8 cellular contexts compared by ENCODE assay signal in the genomic region with DNA sequence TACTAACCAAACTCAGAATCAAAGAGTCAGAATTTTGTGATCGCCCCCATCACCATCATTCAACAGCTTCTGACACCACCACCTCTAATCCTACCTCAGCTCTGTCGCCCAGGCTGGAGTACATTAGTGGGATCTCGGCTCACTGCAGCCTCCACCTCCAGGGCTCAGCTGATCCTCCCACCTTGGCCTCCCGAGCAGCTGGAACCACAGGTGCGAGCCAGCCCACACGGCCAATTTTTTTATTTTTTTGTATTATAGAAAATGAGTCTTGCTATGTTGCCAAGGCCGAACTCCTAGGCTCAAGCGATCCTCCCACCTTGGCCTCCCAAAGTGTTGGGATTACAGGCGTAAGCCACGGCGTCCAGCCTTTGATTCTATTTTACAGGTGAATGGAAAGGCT.
DNase-seq lines count a peak whose midpoint lies in the region; ATAC-seq, FAIRE-seq and TF ChIP-seq lines count a peak whose summit lies in the region.

No MANE protein-coding gene starts in this region.

- H3K36me3 ChIP-seq in GM23248 (ENCODE audit: low read depth) (no peaks in the 10 kb centered on the region), astrocyte (ENCODE audit: insufficient read depth, low read length) (no peaks in the 10 kb centered on the region), kidney (ENCODE audit: control insufficient read depth in 1 of 2, insufficient read depth in 2 of 2, low read length in 2 of 2) (no peaks in the 10 kb centered on the region), spleen (no peaks in the 10 kb centered on the region)

- H3K27me3 ChIP-seq in GM23248 (replicated peaks; ENCODE audit: insufficient read depth), result no peaks in the 10 kb centered on the region
- no peaks in the 10 kb centered on the region for H3K27me3 ChIP-seq in astrocyte (ENCODE audit: insufficient read depth, low read length)
- H3K27me3 ChIP-seq in spleen (replicated peaks in 1 of 7), result peaks cover 0 to 14% (median 0%) of the 10 kb centered on the region in 7 donors

- peak overlapping the region; percentile 55 for H3K4me2 ChIP-seq in GM23248 (ENCODE audit: unreplicated experiment)
- H3K4me2 ChIP-seq in astrocyte (ENCODE audit: low read length), result peak overlapping the region; percentile 95

- H3K4me3 Mint-ChIP-seq in astrocyte (ENCODE audit: unreplicated experiment), result no peak overlapping the region

- H3K4me1 ChIP-seq in GM23248 (ENCODE audit: insufficient read depth) (no peaks in the 10 kb centered on the region), astrocyte (ENCODE audit: insufficient read depth, low read length) (no peaks in the 10 kb centered on the region), kidney (ENCODE audit: control insufficient read depth in 1 of 2, insufficient read depth in 1 of 2, low read depth in 1 of 2, low read length in 2 of 2) (peaks cover 0 to 2% of the 10 kb centered on the region in 2 donors), spleen (peaks cover 0 to 35% (median 25%) of the 10 kb centered on the region in 6 donors)

- peak overlapping the region; percentile 73 for H3K4me3 ChIP-seq in GM23248
- peak overlapping the region; percentile 59 for H3K4me3 ChIP-seq in astrocyte (ENCODE audit: insufficient read depth, low read depth, low read length)
- H3K4me3 ChIP-seq in kidney (ENCODE audit: low read length in 2 of 2), result peak overlapping the region; percentile 59 to 77
- H3K4me3 ChIP-seq in spleen, result peak overlapping the region; percentile 19 to 64 (median 37)

- 84 to 85% methylated on average over 11 of the region's 11 CpGs for WGBS in GM23248 (ENCODE audit: low coverage in 1 of 2, low lambda C conversion rate in 2 of 2, missing lambda C conversion rate in 2 of 2), 2 experiments
- WGBS in spleen, 5 donors, result 50 to 60% (median 53%) methylated on average over 11 of the region's 11 CpGs

- in situ Hi-C loops in GM23248 (cut with MboI), result no loop called here

- TF ChIP-seq POLR2A in spleen (IDR thresholded peaks at IDR 0.05), result no peak

- no peak for DNase-seq in GM23248
- no peak for DNase-seq in astrocyte (ENCODE audit: low read depth)
- DNase-seq in kidney, result no peak
- no peak for DNase-seq in spleen
- DNase-seq in OCI-M1 (lab: John Stamatoyannopoulos, UW), result no peak
- no peak for DNase-seq in mesenteric fat pad (ENCODE audit: low spot score)
- DNase-seq in stimulated activated CD4-positive, alpha-beta T cell treated with anti-CD3 and anti-CD28 coated beads, Interleukin-4, amount 100 ng/mL, for 4 hours, result no peak

- peaks cover 1% of the 10 kb centered on the region for H3K9me3 Mint-ChIP-seq in astrocyte (ENCODE audit: unreplicated experiment)

- no peaks in the 10 kb centered on the region for H3K79me2 ChIP-seq in GM23248 (ENCODE audit: insufficient read depth)
- H3K79me2 ChIP-seq in astrocyte (ENCODE audit: insufficient read depth, low read length), result no peaks in the 10 kb centered on the region

- ATAC-seq in GM18873 (IDR thresholded peaks at IDR 0.05; ENCODE audit: low FRiP score, unreplicated experiment), result no peak

- intact Hi-C loops in kidney (cut with DNase I), result no loop called here
- intact Hi-C loops in spleen (cut with DNase I; ENCODE audit: low total_unique reads), result no loop called here

- H3K9ac ChIP-seq in GM23248, result no peak overlapping the region
- H3K9ac ChIP-seq in astrocyte (ENCODE audit: low read length), result peak overlapping the region; percentile 65
- H3K9ac ChIP-seq in kidney (ENCODE audit: low read length in 2 of 2), result peak overlapping the region in 1 of 2 donors; percentile 20

- no peaks in the 10 kb centered on the region for H3K9me2 ChIP-seq in GM23248 (ENCODE audit: insufficient read depth)

- H3K27ac ChIP-seq in GM23248 (no peak overlapping the region), astrocyte (ENCODE audit: low read depth, low read length) (no peak overlapping the region), kidney (ENCODE audit: low read depth in 2 of 2, low read length in 2 of 2) (no peak overlapping the region), spleen (peak overlapping the region; percentile 20 to 76 (median 66))

- no peaks in the 10 kb centered on the region for H3F3A ChIP-seq in GM23248 (ENCODE audit: insufficient read depth)

- H3K27ac Mint-ChIP-seq in astrocyte (ENCODE audit: unreplicated experiment), result no peak overlapping the region

- peaks cover 10% of the 10 kb centered on the region for H3K4me1 Mint-ChIP-seq in astrocyte (ENCODE audit: low read depth, unreplicated experiment)

- TF ChIP-seq CTCF in astrocyte (IDR thresholded peaks at IDR 0.05; ENCODE audit: insufficient read depth, low read depth, low read length), result no peak
- TF ChIP-seq CTCF in kidney (IDR thresholded peaks at IDR 0.05; ENCODE audit: borderline replicate concordance, extremely low read depth, insufficient read depth), result no peak
- no peak for TF ChIP-seq CTCF in spleen (IDR thresholded peaks at IDR 0.05 in 8 of 11, conservative IDR thresholded peaks at IDR 0.05 in 3 of 11)

- H3K27me3 Mint-ChIP-seq in astrocyte (ENCODE audit: low read depth, unreplicated experiment), result no peaks in the 10 kb centered on the region

- H2AFZ ChIP-seq in GM23248, result peak overlapping the region; percentile 91
- H2AFZ ChIP-seq in astrocyte (ENCODE audit: low read depth, low read length), result peak overlapping the region; percentile 93

- no peaks in the 10 kb centered on the region for H3K36me3 Mint-ChIP-seq in astrocyte (ENCODE audit: low read depth, unreplicated experiment)

- FAIRE-seq in astrocyte (lab: Jason Lieb, UNC) (no peak), kidney (lab: Jason Lieb, UNC) (no peak)

- H3K9me3 ChIP-seq in GM23248 (ENCODE audit: low read depth) (no peaks in the 10 kb centered on the region), astrocyte (ENCODE audit: insufficient read depth, low read depth, low read length) (no peaks in the 10 kb centered on the region), kidney (ENCODE audit: control insufficient read depth in 1 of 2, low read length in 2 of 2) (no peaks in the 10 kb centered on the region), spleen (no peaks in the 10 kb centered on the region)

- H4K20me1 ChIP-seq in GM23248 (ENCODE audit: insufficient read depth), result no peaks in the 10 kb centered on the region
- H4K20me1 ChIP-seq in astrocyte (ENCODE audit: insufficient read depth, low read length), result no peaks in the 10 kb centered on the region

Comparison
In these comparisons a context has a peak if more than half of its experiments do, and no peak if none do; other contexts are left out.
1. H3K27ac ChIP-seq: peak in spleen (8 of 8); none in GM23248 (single experiment), astrocyte (single experiment) and kidney (0 of 2).
2. Peak in every context shown above with its lines, with median percentiles within 50 percentile points of each other: H3K4me3 ChIP-seq.